ENCODE assay signal across 8 cellular contexts in genomic region chr3:46097691-46098241, GRCh38.
A peak's percentile ranks its signal among the peaks of the same experiment; 100 is the strongest.
DNase-seq lines count a peak whose midpoint lies in the region; ATAC-seq and TF ChIP-seq lines count a peak whose summit lies in the region.

No MANE protein-coding gene starts in this region.

- no peak overlapping the region for H3K9ac ChIP-seq in liver (ENCODE audit: low read depth in 1 of 2, low read length in 2 of 2)

- intact Hi-C loops in Calu3 (cut with micrococcal nuclease; ENCODE audit: unreplicated experiment) = no loop called here

- no peak for TF ChIP-seq POLR2A in upper lobe of left lung (IDR thresholded peaks at IDR 0.05)

- CTCF ChIA-PET in Calu3 (lab: Charles Lee) = no interaction called here

- no peak for TF ChIP-seq CTCF in liver (IDR thresholded peaks at IDR 0.05; ENCODE audit: low read depth, low read length, missing input control)
- TF ChIP-seq CTCF in upper lobe of left lung (IDR thresholded peaks at IDR 0.05) = no peak
- TF ChIP-seq CTCF in Calu3 (IDR thresholded peaks at IDR 0.05; ENCODE audit: unreplicated experiment) = no peak

- H3K36me3 Mint-ChIP-seq in Calu3 (ENCODE audit: insufficient read depth, unreplicated experiment) = no peaks in the 10 kb centered on the region

- no peaks in the 10 kb centered on the region for H3K27me3 ChIP-seq in liver (ENCODE audit: control insufficient read depth in 4 of 4, insufficient read depth in 4 of 4, low read length in 3 of 4)
- H3K27me3 ChIP-seq in upper lobe of left lung = no peaks in the 10 kb centered on the region

- H3K27ac Mint-ChIP-seq in Calu3 (ENCODE audit: unreplicated experiment) = no peak overlapping the region

- H3K36me3 ChIP-seq in liver (ENCODE audit: control insufficient read depth in 4 of 4, insufficient read depth in 3 of 4, low read depth in 1 of 4, low read length in 3 of 4) = no peaks in the 10 kb centered on the region
- no peaks in the 10 kb centered on the region for H3K36me3 ChIP-seq in upper lobe of left lung

- H3K9me3 ChIP-seq in liver (ENCODE audit: control insufficient read depth in 4 of 4, low read length in 3 of 4) (no peaks in the 10 kb centered on the region), upper lobe of left lung (no peaks in the 10 kb centered on the region)

- peak in 2 of 4 donors; percentile 9 to 27 for TF ChIP-seq EP300 in upper lobe of left lung (IDR thresholded peaks at IDR 0.05)

- no peaks in the 10 kb centered on the region for H3K4me1 ChIP-seq in liver (ENCODE audit: control insufficient read depth in 4 of 4, insufficient read depth in 4 of 4, low read length in 3 of 4)
- H3K4me1 ChIP-seq in upper lobe of left lung = peaks cover 16 to 27% (median 23%) of the 10 kb centered on the region in 4 donors

- no peak for TF ChIP-seq RAD21 in liver (IDR thresholded peaks at IDR 0.05)

- H3K27ac ChIP-seq in liver (ENCODE audit: low read depth in 1 of 2, low read length in 2 of 2) = peak overlapping the region; percentile 44 to 57
- peak overlapping the region; percentile 79 to 89 (median 86) for H3K27ac ChIP-seq in upper lobe of left lung

- DNase-seq in activated T-cell treated with anti-CD3 and anti-CD28 coated beads for 48 hours (ENCODE audit: low read depth) = peak; percentile 30
- DNase-seq in upper lobe of left lung = no peak
- DNase-seq in Calu3 = no peak
- no peak for DNase-seq in DMS 273 (lab: John Stamatoyannopoulos, UW; ENCODE audit: unreplicated experiment)
- no peak for DNase-seq in NCI-H69 (lab: John Stamatoyannopoulos, UW)

- peaks cover 3% of the 10 kb centered on the region for H3K9me3 Mint-ChIP-seq in Calu3 (ENCODE audit: low read depth, unreplicated experiment)

- H3K4me3 ChIP-seq in liver (ENCODE audit: low read depth in 1 of 3, low read length in 3 of 3) = no peak overlapping the region
- H3K4me3 ChIP-seq in upper lobe of left lung = no peak overlapping the region

- ATAC-seq in GM18868 (IDR thresholded peaks at IDR 0.05; ENCODE audit: unreplicated experiment) = peak; percentile 15
- ATAC-seq in HG03175 (IDR thresholded peaks at IDR 0.05; ENCODE audit: unreplicated experiment) = peak; percentile 19
- peak; percentile 42 to 89 for ATAC-seq in upper lobe of left lung (ENCODE audit: low FRiP score in 2 of 2)

- no peak overlapping the region for H3K4me3 Mint-ChIP-seq in Calu3 (ENCODE audit: low read depth, unreplicated experiment)

- BruUV-seq in Calu3 (replicated peaks; lab: Mats Ljungman, UMichigan) = no TSS peak

- H3K27me3 Mint-ChIP-seq in Calu3 (ENCODE audit: unreplicated experiment) = no peaks in the 10 kb centered on the region

- 78% methylated on average over 6 of the region's 6 CpGs for WGBS in liver
- WGBS in upper lobe of left lung, 2 donors = 62 to 65% methylated on average over 6 of the region's 6 CpGs

- peaks cover 23% of the 10 kb centered on the region for H3K4me1 Mint-ChIP-seq in Calu3 (ENCODE audit: low read depth, unreplicated experiment)

TF ChIP-seq in liver, 16 proteins besides CTCF, POLR2A, EP300 and RAD21:
- TF ChIP-seq FOXA2 (IDR thresholded peaks at IDR 0.05) (no peak), SP1 (IDR thresholded peaks at IDR 0.05) (no peak), HNF4G (IDR thresholded peaks at IDR 0.05) (no peak), TAF1 (conservative IDR thresholded peaks at IDR 0.05) (no peak), HNF4A (conservative IDR thresholded peaks at IDR 0.05) (no peak), JUND (IDR thresholded peaks at IDR 0.05) (no peak), REST (IDR thresholded peaks at IDR 0.05) (no peak), EGR1 (IDR thresholded peaks at IDR 0.05; ENCODE audit: low read depth in 2 of 2) (no peak), ZBTB33 (IDR thresholded peaks at IDR 0.05) (no peak), GABPA (IDR thresholded peaks at IDR 0.05 in 1 of 2, conservative IDR thresholded peaks at IDR 0.05 in 1 of 2) (no peak), MAX (IDR thresholded peaks at IDR 0.05) (no peak), ATF3 (IDR thresholded peaks at IDR 0.05) (no peak), NR2F2 (IDR thresholded peaks at IDR 0.05) (no peak), YY1 (IDR thresholded peaks at IDR 0.05) (no peak), RXRA (IDR thresholded peaks at IDR 0.05) (no peak), FOXA1 (IDR thresholded peaks at IDR 0.05) (no peak)

Comparison
In these comparisons a context has a peak if more than half of its experiments do, and no peak if none do; other contexts are left out.
1. ATAC-seq: peak in every context shown above with its lines; median percentile 66 in upper lobe of left lung; 19 in HG03175; 15 in GM18868.